ENCODE assay signal across 3 cellular contexts in genomic region chr15:76966051-76966450, GRCh38. TPM values are rescaled to one million over a fixed set of nuclear protein-coding genes. Genes with fewer than 3 reads are reported as not detected.
"Had no signal": no experiment of that assay in that cellular context is flagged by ENCODE, and none has a peak within 500 bp of the region (broad histone marks: within the 10 kb centered on the region; RNA-seq: fewer than 3 reads in every experiment).

No MANE protein-coding gene starts in this region.

RNA-seq across cellular contexts. Expression of gene PSTPIP1, which starts 28.9 kb away (rescaled TPM):
- total RNA-seq: kidney epithelial cell, mesothelial cell of epicardium, progenitor cell of endocrine pancreas had no signal
